Comparison of ENCODE assay signal across 14 cellular contexts in the genomic region with DNA sequence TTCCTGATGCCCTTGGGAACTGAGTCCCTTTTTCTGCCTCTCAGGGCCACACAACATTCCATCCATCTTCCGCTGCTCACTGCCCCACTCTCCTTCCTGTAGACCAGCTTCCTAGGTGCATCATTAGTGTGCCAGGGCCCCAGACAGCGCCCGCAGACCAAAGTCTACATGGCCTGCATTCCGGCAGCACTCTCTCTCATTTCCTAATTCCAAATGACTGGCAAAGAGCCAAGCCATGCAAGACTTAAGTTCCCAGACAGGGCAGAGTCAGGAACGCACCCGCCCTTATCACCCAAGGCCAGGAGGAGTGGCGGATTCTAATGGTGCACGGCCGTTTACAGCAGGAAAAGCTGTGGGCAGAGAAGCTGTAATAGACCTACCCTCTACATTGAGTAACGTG.
DNase-seq lines count a peak whose midpoint lies in the region; ATAC-seq and TF ChIP-seq lines count a peak whose summit lies in the region.
"Had no signal": no experiment of that assay in that cellular context is flagged by ENCODE, and none has a peak within 500 bp of the region (broad histone marks: within the 10 kb centered on the region; RNA-seq: fewer than 3 reads in every experiment).

No MANE protein-coding gene starts in this region.

- H3K4me1 ChIP-seq in foreskin keratinocyte, result no peaks in the 10 kb centered on the region
- H3K4me1 ChIP-seq: gastrocnemius medialis had no signal

- peak; percentile 22 for DNase-seq in HPDE6-E6E7 (ENCODE audit: extremely low spot score)
- peak; percentile 28 for DNase-seq in RPMI7951 (ENCODE audit: low read depth)
- DNase-seq in foreskin keratinocyte, result peak; percentile 24 to 61
- peak; percentile 90 for DNase-seq in renal cortical epithelial cell (ENCODE audit: low read depth)
- no peak for DNase-seq in occipital lobe (lab: John Stamatoyannopoulos, UW)
- DNase-seq: activated CD8-positive, alpha-beta memory T cell treated with anti-CD3 and anti-CD28 coated beads, Interleukin-2, amount 50 U/mL, for 4 hours; gastrocnemius medialis; NCI-H774; spleen; stimulated activated CD8-positive, alpha-beta memory T cell treated with anti-CD3 and anti-CD28 coated beads, Interleukin-4, amount 100 ng/mL, for 48 hours; T-helper 2 cell had no signal

- H3K27ac ChIP-seq in foreskin keratinocyte, result no peak overlapping the region
- H3K27ac ChIP-seq: gastrocnemius medialis, spleen had no signal

- peak; percentile 48 for ATAC-seq in foreskin keratinocyte
- ATAC-seq in GM19324 (IDR thresholded peaks at IDR 0.05; ENCODE audit: low FRiP score, unreplicated experiment), result no peak
- no peak for ATAC-seq in activated CD4-positive, CD25-positive, alpha-beta regulatory T cell treated with anti-CD3 and anti-CD28 coated beads, Interleukin-2, amount 50 U/mL, for 24 hours
- ATAC-seq in GM19463 (IDR thresholded peaks at IDR 0.05; ENCODE audit: unreplicated experiment), result no peak
- ATAC-seq: gastrocnemius medialis had no signal

- peaks cover 8% of the 10 kb centered on the region for H3K27me3 ChIP-seq in foreskin keratinocyte
- H3K27me3 ChIP-seq: gastrocnemius medialis, spleen had no signal

- TF ChIP-seq CTCF in foreskin keratinocyte (conservative IDR thresholded peaks at IDR 0.05), result no peak
